ENCODE assay signal across 25 cellular contexts in genomic region chr17:74720506-74720905, GRCh38. TPM values are rescaled to one million over a fixed set of nuclear protein-coding genes. Genes with fewer than 3 reads are reported as not detected.
"Had no signal": no experiment of that assay in that cellular context is flagged by ENCODE, and none has a peak within 500 bp of the region (broad histone marks: within the 10 kb centered on the region; RNA-seq: fewer than 3 reads in every experiment).

No MANE protein-coding gene starts in this region.

- H3K4me1 Mint-ChIP-seq: stimulated activated memory B cell treated with anti-CD40 and anti-IgM and Interleukin-4, amounts not matched to agents 10 μg/mL and 1 μg/mL and 100 μg/mL, for 72 hours; stimulated activated naive B cell treated with anti-CD40 and anti-IgM and Interleukin-4, amounts not matched to agents 10 μg/mL and 1 μg/mL and 100 μg/mL, for 72 hours; stimulated activated naive CD8-positive, alpha-beta T cell treated with anti-CD3 and anti-CD28 coated beads, Interleukin-15, amount 100 ng/mL, for 72 hours had no signal

- H3K4me3 Mint-ChIP-seq: stimulated activated effector memory CD8-positive, alpha-beta T cell treated with anti-CD3 and anti-CD28 coated beads, Interleukin-12 subunit alpha, Interleukin-12 subunit beta, amount 100 ng/mL, for 72 hours; stimulated activated memory B cell treated with anti-CD40 and anti-IgM and Interleukin-4, amounts not matched to agents 10 μg/mL and 1 μg/mL and 100 μg/mL, for 72 hours; stimulated activated naive B cell treated with anti-CD40 and anti-IgM and Interleukin-4, amounts not matched to agents 10 μg/mL and 1 μg/mL and 100 μg/mL, for 72 hours; stimulated activated naive CD8-positive, alpha-beta T cell treated with anti-CD3 and anti-CD28 coated beads, Interleukin-15, amount 100 ng/mL, for 72 hours; stimulated activated naive CD8-positive, alpha-beta T cell treated with anti-CD3 and anti-CD28 coated beads, Interleukin-15, Interleukin-2, amounts not matched to agents 100 ng/mL and 50 ng/mL, for 24 hours; type B pancreatic cell had no signal

- H3K9me3 Mint-ChIP-seq: stimulated activated effector memory CD8-positive, alpha-beta T cell treated with anti-CD3 and anti-CD28 coated beads, Interleukin-12 subunit alpha, Interleukin-12 subunit beta, amount 100 ng/mL, for 72 hours; stimulated activated memory B cell treated with anti-CD40 and anti-IgM and Interleukin-4, amounts not matched to agents 10 μg/mL and 1 μg/mL and 100 μg/mL, for 72 hours; stimulated activated naive B cell treated with anti-CD40 and anti-IgM and Interleukin-4, amounts not matched to agents 10 μg/mL and 1 μg/mL and 100 μg/mL, for 72 hours; stimulated activated naive CD8-positive, alpha-beta T cell treated with anti-CD3 and anti-CD28 coated beads, Interleukin-15, amount 100 ng/mL, for 72 hours; stimulated activated naive CD8-positive, alpha-beta T cell treated with anti-CD3 and anti-CD28 coated beads, Interleukin-15, Interleukin-2, amounts not matched to agents 100 ng/mL and 50 ng/mL, for 24 hours; type B pancreatic cell had no signal

- H3K27me3 Mint-ChIP-seq: stimulated activated memory B cell treated with anti-CD40 and anti-IgM and Interleukin-4, amounts not matched to agents 10 μg/mL and 1 μg/mL and 100 μg/mL, for 72 hours; stimulated activated naive CD8-positive, alpha-beta T cell treated with anti-CD3 and anti-CD28 coated beads, Interleukin-15, amount 100 ng/mL, for 72 hours; stimulated activated naive CD8-positive, alpha-beta T cell treated with anti-CD3 and anti-CD28 coated beads, Interleukin-15, Interleukin-2, amounts not matched to agents 100 ng/mL and 50 ng/mL, for 24 hours had no signal

- H3K36me3 Mint-ChIP-seq: stimulated activated effector memory CD8-positive, alpha-beta T cell treated with anti-CD3 and anti-CD28 coated beads, Interleukin-12 subunit alpha, Interleukin-12 subunit beta, amount 100 ng/mL, for 72 hours; stimulated activated memory B cell treated with anti-CD40 and anti-IgM and Interleukin-4, amounts not matched to agents 10 μg/mL and 1 μg/mL and 100 μg/mL, for 72 hours; stimulated activated naive B cell treated with anti-CD40 and anti-IgM and Interleukin-4, amounts not matched to agents 10 μg/mL and 1 μg/mL and 100 μg/mL, for 72 hours; type B pancreatic cell had no signal

- DNase-seq: stimulated activated CD4-positive, alpha-beta T cell treated with anti-CD3 and anti-CD28 coated beads, Interleukin-2, amount 100 ng/mL, for 48 hours; stimulated activated CD4-positive, alpha-beta T cell treated with anti-CD3 and anti-CD28 coated beads, Interleukin-4, amount 100 ng/mL, for 1 hour; stimulated activated CD4-positive, alpha-beta T cell treated with anti-CD3 and anti-CD28 coated beads, Interleukin-4, amount 100 ng/mL, for 24 hours; stimulated activated CD4-positive, alpha-beta T cell treated with anti-CD3 and anti-CD28 coated beads, Interleukin-4, amount 100 ng/mL, for 4 hours; stimulated activated CD8-positive, alpha-beta memory T cell treated with anti-CD3 and anti-CD28 coated beads, Interleukin-4, amount 100 ng/mL, for 48 hours; stimulated activated naive B cell treated with anti-CD40 and anti-IgM and Interleukin-4, amounts not matched to agents 10 μg/mL and 1 μg/mL and 100 μg/mL, for 72 hours; stimulated activated naive CD4-positive, alpha-beta T cell; stimulated activated naive CD4-positive, alpha-beta T cell treated with Interleukin-2 at 50 U/mL for 16 hours; stimulated activated naive CD8-positive, alpha-beta T cell treated with anti-CD3 and anti-CD28 coated beads, Interleukin-15, amount 100 ng/mL, for 72 hours; stimulated activated naive CD8-positive, alpha-beta T cell treated with anti-CD3 and anti-CD28 coated beads, Interleukin-15, Interleukin-2, amounts not matched to agents 100 U/mL and 50 U/mL, for 24 hours; stomach; substantia nigra; testis; thyroid gland; tibial artery; transverse colon; trophoblast cell; upper lobe of left lung; uterus had no signal

- H3K27ac Mint-ChIP-seq: stimulated activated effector memory CD8-positive, alpha-beta T cell treated with anti-CD3 and anti-CD28 coated beads, Interleukin-12 subunit alpha, Interleukin-12 subunit beta, amount 100 ng/mL, for 72 hours; stimulated activated memory B cell treated with anti-CD40 and anti-IgM and Interleukin-4, amounts not matched to agents 10 μg/mL and 1 μg/mL and 100 μg/mL, for 72 hours; stimulated activated naive B cell treated with anti-CD40 and anti-IgM and Interleukin-4, amounts not matched to agents 10 μg/mL and 1 μg/mL and 100 μg/mL, for 72 hours; stimulated activated naive CD8-positive, alpha-beta T cell treated with anti-CD3 and anti-CD28 coated beads, Interleukin-15, amount 100 ng/mL, for 72 hours; stimulated activated naive CD8-positive, alpha-beta T cell treated with anti-CD3 and anti-CD28 coated beads, Interleukin-15, Interleukin-2, amounts not matched to agents 100 ng/mL and 50 ng/mL, for 24 hours; type B pancreatic cell had no signal

- ATAC-seq: stimulated activated effector memory CD8-positive, alpha-beta T cell treated with anti-CD3 and anti-CD28 coated beads, Interleukin-12 subunit alpha, Interleukin-12 subunit beta, amount 100 ng/mL, for 72 hours; stimulated activated memory B cell treated with anti-CD40 and anti-IgM and Interleukin-4, amounts not matched to agents 10 μg/mL and 1 μg/mL and 100 μg/mL, for 72 hours; stimulated activated naive B cell treated with anti-CD40 and anti-IgM and Interleukin-4, amounts not matched to agents 10 μg/mL and 1 μg/mL and 100 μg/mL, for 72 hours; stimulated activated naive CD8-positive, alpha-beta T cell treated with anti-CD3 and anti-CD28 coated beads, Interleukin-15, amount 100 ng/mL, for 72 hours; stimulated activated naive CD8-positive, alpha-beta T cell treated with anti-CD3 and anti-CD28 coated beads, Interleukin-15, Interleukin-2, amounts not matched to agents 100 U/mL and 50 U/mL, for 24 hours; upper lobe of right lung had no signal

RNA-seq across cellular contexts. Expression of gene CD300LF, which starts 7.8 kb away (rescaled TPM):
- total RNA-seq: suprapubic skin, thyroid gland had no signal
